In the genomic region with DNA sequence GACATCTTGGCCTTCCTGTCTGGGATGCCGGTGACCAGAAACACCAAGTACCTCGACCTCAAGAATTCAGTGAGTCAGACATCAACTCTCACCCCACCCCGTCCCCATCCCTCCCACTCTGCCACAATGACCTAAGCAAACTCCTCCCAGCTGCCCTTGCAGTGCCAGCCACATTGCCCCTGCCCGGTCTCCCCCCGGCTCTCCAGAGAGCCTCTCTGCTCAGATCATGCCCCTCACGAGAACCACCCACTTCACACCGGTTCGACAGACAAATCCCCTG, we compare ENCODE assay signal across 15 cellular contexts. TPM values are rescaled to one million over a fixed set of nuclear protein-coding genes. Genes with fewer than 3 reads are reported as not detected.
DNase-seq lines count a peak whose midpoint lies in the region; ATAC-seq and TF ChIP-seq lines count a peak whose summit lies in the region.
"Had no signal": no experiment of that assay in that cellular context is flagged by ENCODE, and none has a peak within 500 bp of the region (broad histone marks: within the 10 kb centered on the region; RNA-seq: fewer than 3 reads in every experiment).

No MANE protein-coding gene starts in this region.

- peak overlapping the region in 3 of 7 donors; percentile 0 to 54 (median 8) for H3K27ac Mint-ChIP-seq in CD14-positive monocyte
- H3K27ac Mint-ChIP-seq: T-cell had no signal

- peaks cover 7% of the 10 kb centered on the region for H3K4me1 Mint-ChIP-seq in CD14-positive monocyte

- TF ChIP-seq CTCF in GM13977 (IDR thresholded peaks at IDR 0.05; ENCODE audit: extremely low read depth, insufficient read depth, missing control alignments) = no peak
- TF ChIP-seq CTCF in CD14-positive monocyte (IDR thresholded peaks at IDR 0.05) = no peak

- peaks cover 38 to 40% of the 10 kb centered on the region in 2 donors for H3K36me3 Mint-ChIP-seq in CD14-positive monocyte
- H3K36me3 Mint-ChIP-seq: T-cell had no signal

- peaks cover 7% of the 10 kb centered on the region for H3K4me1 ChIP-seq in SJCRH30

- DNase-seq in ACHN (peak; percentile 83), GM13977 (ENCODE audit: low spot score) (peak; percentile 56), SJCRH30 (peak; percentile 17 to 22), glomerular visceral epithelial cell (ENCODE audit: extremely low spot score) (peak; percentile 94), MG63 (no peak), CD14-positive monocyte (ENCODE audit: low spot score) (no peak)
- DNase-seq: activated T-cell treated with anti-CD3 and anti-CD28 coated beads for 4 hours; Kasumi-1; NCI-H526; stimulated activated CD4-positive, alpha-beta T cell treated with anti-CD3 and anti-CD28 coated beads, Interleukin-2, amount 100 ng/mL, for 24 hours; substantia nigra; T-cell had no signal

- H3K36me3 ChIP-seq in SJCRH30 (peaks cover 3% of the 10 kb centered on the region; the same call in 1 of the 2 replicates), MG63 (no peaks in the 10 kb centered on the region)

- H3K9me3 Mint-ChIP-seq in CD14-positive monocyte = peaks cover 0 to 2% (median 0%) of the 10 kb centered on the region in 7 donors
- H3K9me3 Mint-ChIP-seq: neural crest cell, T-cell had no signal

- no peak overlapping the region; the same call in 1 of the 2 replicates for H3K27ac ChIP-seq in SJCRH30

- H3K27me3 Mint-ChIP-seq in CD14-positive monocyte (ENCODE audit: low read depth in 3 of 3) = peaks cover 0 to 6% (median under 1%) of the 10 kb centered on the region in 3 donors
- H3K27me3 Mint-ChIP-seq: T-cell had no signal

- in situ Hi-C loops in ACHN (cut with HindIII; ENCODE audit: low pct_ligation_motif_present, low pct_unique_long_range_greater_than_20kb, low sequenced_read_pairs) = no loop called here
- in situ Hi-C loops in GM13977 (cut with MboI; ENCODE audit: low pct_unique_long_range_greater_than_20kb, low sequenced_read_pairs, unreplicated experiment) = no loop called here

- H3K4me3 Mint-ChIP-seq in CD14-positive monocyte = no peak overlapping the region
- H3K4me3 Mint-ChIP-seq: neural crest cell, T-cell had no signal

- H3K4me3 ChIP-seq in SJCRH30 (no peak overlapping the region), MG63 (no peak overlapping the region)

- H3K27me3 ChIP-seq in SJCRH30 = no peaks in the 10 kb centered on the region
- no peaks in the 10 kb centered on the region for H3K27me3 ChIP-seq in MG63

- intact Hi-C loops in CD14-positive monocyte (cut with micrococcal nuclease) = no loop called here

- H3K9me3 ChIP-seq in SJCRH30 (replicated peaks) = no peaks in the 10 kb centered on the region
- H3K9me3 ChIP-seq in MG63 = no peaks in the 10 kb centered on the region

- ATAC-seq in HG03565 (IDR thresholded peaks at IDR 0.05; ENCODE audit: unreplicated experiment) (no peak), GM21423 (IDR thresholded peaks at IDR 0.05; ENCODE audit: unreplicated experiment) (no peak)
- ATAC-seq: T-cell had no signal

RNA-seq across cellular contexts. Expression of gene MYRF, which starts 23.6 kb away (rescaled TPM):
- total RNA-seq in SJCRH30 (2014; rRNA removed; shearing (Covaris generic)) = 0.02 and 0.05 TPM in 2 replicates
- 0.23 and 1.9 TPM in 2 replicates for total RNA-seq in MG63 (2014; rRNA removed; shearing (Covaris generic); ENCODE audit: low replicate concordance)
- polyA plus RNA-seq in CD14-positive monocyte = under 1 TPM in 1 of 2 donors, not detected in 1; 0.18 TPM

RNA-seq across cellular contexts. Expression of gene DAGLA, which starts 48.7 kb away (rescaled TPM):
- 2.1 and 2.5 TPM in 2 replicates for total RNA-seq in SJCRH30 (2014; rRNA removed; shearing (Covaris generic))
- total RNA-seq in MG63 (2014; rRNA removed; shearing (Covaris generic); ENCODE audit: low replicate concordance) = 1.3 and 1.4 TPM in 2 replicates
- polyA plus RNA-seq in CD14-positive monocyte = under 1 TPM; 0.16 to 0.73 TPM

Comparison
In these comparisons a context has a peak if more than half of its experiments do, and no peak if none do; other contexts are left out.
1. DNase-seq: peak in ACHN (single experiment), GM13977 (single experiment), SJCRH30 (2 of 2) and glomerular visceral epithelial cell (single experiment); none in MG63 (single experiment) and CD14-positive monocyte (single experiment).